In the genomic region with DNA sequence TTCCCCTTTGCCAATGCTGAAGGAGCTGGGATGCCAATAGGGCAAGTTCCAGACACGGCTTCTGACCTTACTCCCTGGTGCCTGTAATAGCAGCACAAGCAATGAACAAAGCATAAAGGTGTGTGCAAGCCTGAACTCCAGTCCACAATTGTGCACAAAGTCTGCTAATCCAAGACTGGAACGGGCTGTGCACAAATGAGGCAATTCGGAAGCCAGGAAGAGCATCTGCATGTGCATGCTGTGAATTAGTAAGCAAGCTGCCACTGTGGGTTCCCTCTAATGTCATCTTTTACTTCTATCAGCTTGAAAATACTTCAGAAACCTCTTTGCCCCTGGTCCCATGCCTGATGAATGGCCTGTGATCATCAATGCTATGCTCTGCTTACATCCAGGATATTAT, we compare ENCODE assay signal across 18 cellular contexts.
"Had no signal": no experiment of that assay in that cellular context is flagged by ENCODE, and none has a peak within 500 bp of the region (broad histone marks: within the 10 kb centered on the region; RNA-seq: fewer than 3 reads in every experiment).

No MANE protein-coding gene starts in this region.

- H3K27ac ChIP-seq: brain microvascular endothelial cell, gastrocnemius medialis, right atrium auricular region, tibial artery, WERI-Rb-1 had no signal

- DNase-seq: activated CD4-positive, alpha-beta T cell treated with anti-CD3 and anti-CD28 coated beads for 1 hour; activated CD4-positive, alpha-beta T cell treated with anti-CD3 and anti-CD28 coated beads, Interleukin-2, amount 50 U/mL, for 4 hours; activated naive CD8-positive, alpha-beta T cell treated with anti-CD3 and anti-CD28 coated beads for 36 hours; activated T-cell treated with anti-CD3 and anti-CD28 coated beads for 4 hours; amniotic stem cell; brain microvascular endothelial cell; cortex of kidney; effector CD4-positive, alpha-beta T cell; gastrocnemius medialis; kidney; stimulated activated CD4-positive, alpha-beta T cell treated with anti-CD3 and anti-CD28 coated beads, Interleukin-12 subunit alpha, Interleukin-12 subunit beta, amount 100 ng/mL, for 4 hours; stimulated activated CD4-positive, alpha-beta T cell treated with anti-CD3 and anti-CD28 coated beads, Interleukin-1b, Interleukin-23, amount 100 ng/mL, for 48 hours; stimulated activated CD8-positive, alpha-beta memory T cell treated with anti-CD3 and anti-CD28 coated beads, Interleukin-4, amount 100 ng/mL, for 48 hours; stimulated activated naive CD4-positive, alpha-beta T cell treated with Interleukin-2 at 50 U/mL for 16 hours; T-helper 2 cell; tibial artery; WERI-Rb-1 had no signal
